In the genomic region with DNA sequence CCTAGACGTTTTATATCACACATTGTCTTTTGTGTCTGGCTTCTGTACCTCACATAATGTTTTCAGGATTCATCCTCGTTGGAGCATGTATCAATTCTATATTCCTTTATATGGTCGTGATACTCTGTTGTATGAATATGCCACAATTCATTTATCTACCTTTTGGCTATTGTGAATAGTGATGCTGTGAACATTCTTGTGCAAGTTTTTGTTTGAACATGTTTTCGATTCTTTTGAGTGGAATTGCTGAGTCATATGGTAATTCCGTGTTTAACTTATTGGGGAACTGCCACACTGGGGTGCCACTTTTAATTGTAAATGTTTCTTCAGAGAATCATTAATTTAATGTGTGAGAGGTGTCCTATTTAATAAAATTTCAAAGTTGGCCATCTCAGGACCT, we compare ENCODE assay signal across 2 cellular contexts.
TF ChIP-seq lines count a peak whose summit lies in the region.

No MANE protein-coding gene starts in this region.

TF ChIP-seq in IMR-90, 13 proteins besides CTCF, POLR2A, EP300 and RAD21:
- no peak for TF ChIP-seq BHLHE40 (IDR thresholded peaks at IDR 0.05; ENCODE audit: low read depth, low read length)
- TF ChIP-seq FOS (IDR thresholded peaks at IDR 0.05; ENCODE audit: low read depth, low read length): no peak
- TF ChIP-seq SMC3 (IDR thresholded peaks at IDR 0.05; ENCODE audit: low read depth, low read length): no peak
- TF ChIP-seq NFE2L2 (IDR thresholded peaks at IDR 0.05; ENCODE audit: low read depth, low read length): peak; percentile 37; the same call in 1 of the 2 replicates
- TF ChIP-seq MAZ (IDR thresholded peaks at IDR 0.05; ENCODE audit: borderline replicate concordance, low read depth, low read length): no peak
- TF ChIP-seq MXI1 (IDR thresholded peaks at IDR 0.05; ENCODE audit: borderline replicate concordance, low read depth, low read length): no peak
- no peak for TF ChIP-seq RFX5 (IDR thresholded peaks at IDR 0.05; ENCODE audit: low read depth, low read length)

TF ChIP-seq in K562, 482 proteins besides CTCF, POLR2A, EP300 and RAD21:
- TF ChIP-seq KLF6 (CRISPR knock-in tag; IDR thresholded peaks at IDR 0.05; ENCODE audit: borderline replicate concordance): no peak
- TF ChIP-seq MAFG (tag; conservative IDR thresholded peaks at IDR 0.05): peak; percentile 45; the same call in 1 of the 2 replicates
- TF ChIP-seq ZNF316 (IDR thresholded peaks at IDR 0.05): peak; percentile 31; the same call in 1 of the 2 replicates
- TF ChIP-seq, protein P1, sequence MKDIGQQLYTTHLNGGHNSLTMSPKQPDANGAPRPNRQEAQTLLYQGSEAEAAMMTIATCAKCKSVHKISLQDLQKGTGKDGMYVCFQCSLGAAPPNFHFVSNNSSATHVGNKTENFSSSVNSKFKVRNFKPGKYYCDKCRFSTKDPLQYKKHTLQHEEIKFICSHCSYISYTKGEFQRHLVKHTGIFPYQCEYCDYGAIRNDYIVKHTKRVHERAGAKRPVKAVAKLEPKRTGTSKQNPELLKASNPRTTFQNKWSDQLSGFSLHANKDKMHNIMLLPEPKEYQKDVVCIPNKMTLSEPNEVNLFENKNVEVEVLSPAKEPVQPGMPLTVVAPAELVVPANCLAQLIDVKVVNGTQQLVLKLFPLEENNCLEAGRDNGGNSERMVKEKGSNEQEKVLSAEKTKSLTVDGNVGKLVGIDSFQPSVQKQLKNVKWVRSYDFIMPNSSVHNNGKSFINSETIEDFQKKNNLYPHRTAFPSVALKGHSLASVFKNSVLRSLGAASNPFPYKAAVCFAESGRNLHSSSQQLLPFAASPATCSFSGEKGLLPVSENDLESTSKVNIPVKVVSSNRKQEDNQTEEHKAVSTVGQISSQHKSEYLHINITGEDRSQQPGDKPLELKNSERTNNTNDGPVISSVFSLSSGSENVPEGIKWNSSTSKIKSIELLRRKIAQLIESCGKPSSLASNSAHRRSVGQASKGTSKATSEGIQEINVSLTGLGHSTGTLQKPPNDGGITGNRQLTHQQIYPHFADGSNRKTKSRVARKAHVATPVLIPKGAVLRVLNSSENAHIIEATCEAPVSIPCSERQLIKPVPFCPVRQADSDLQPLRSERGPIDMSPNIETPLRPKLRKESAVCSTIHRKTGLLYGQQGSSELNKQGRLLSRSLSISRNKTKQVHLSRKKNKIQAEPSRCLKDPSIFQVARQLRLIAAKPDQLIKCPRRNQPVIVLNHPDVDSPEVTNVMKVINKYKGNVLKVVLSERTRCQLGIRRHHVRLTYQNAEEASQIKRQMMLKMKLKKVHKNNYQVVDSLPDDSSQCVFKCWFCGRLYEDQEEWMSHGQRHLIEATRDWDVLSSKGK (CRISPR knock-in tag; IDR thresholded peaks at IDR 0.05): no peak
